Comparison of ENCODE assay signal across 21 cellular contexts in the genomic region with DNA sequence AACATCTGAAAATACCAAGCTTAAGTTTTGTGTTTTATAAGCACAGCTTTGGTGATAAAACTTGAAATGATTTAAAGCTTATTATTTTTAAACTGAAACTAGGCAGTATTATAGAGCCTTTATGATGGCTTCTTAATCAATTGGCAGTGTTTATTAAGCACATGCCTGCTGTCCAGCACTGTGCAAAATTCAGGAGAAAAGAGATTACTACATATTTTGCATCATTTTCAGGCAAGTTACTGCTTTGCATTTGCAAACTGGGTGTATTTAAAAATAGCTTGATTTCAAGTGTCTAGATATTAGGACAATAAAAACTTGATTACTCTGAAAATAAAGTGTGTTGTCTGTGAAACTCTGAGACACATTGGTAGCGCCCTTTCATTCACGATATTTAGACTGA.
"Had no signal": no experiment of that assay in that cellular context is flagged by ENCODE, and none has a peak within 500 bp of the region (broad histone marks: within the 10 kb centered on the region; RNA-seq: fewer than 3 reads in every experiment).

No MANE protein-coding gene starts in this region.

- H3K36me3 ChIP-seq: breast epithelium had no signal

- H3K9me3 ChIP-seq: breast epithelium, Peyer's patch, SJSA1 had no signal

- DNase-seq: activated CD4-positive, alpha-beta memory T cell treated with anti-CD3 and anti-CD28 coated beads for 36 hours; activated CD4-positive, alpha-beta T cell treated with anti-CD3 and anti-CD28 coated beads, Interleukin-2, amount 10 ng/mL, durations not matched to agents 7 days and 5 days; activated CD4-positive, CD25-positive, alpha-beta regulatory T cell; activated CD8-positive, alpha-beta memory T cell treated with anti-CD3 and anti-CD28 coated beads for 24 hours; activated effector memory CD4-positive, alpha-beta T cell treated with anti-CD3 and anti-CD28 coated beads, Interleukin-2, amount 50 U/mL, for 16 hours; activated naive CD4-positive, alpha-beta T cell treated with Interleukin-2 at 50 U/mL for 16 hours; activated T-cell treated with anti-CD3 and anti-CD28 coated beads, Interleukin-2, amount 50 U/mL, for 4 hours; caudate nucleus; Kasumi-1; NCI-H1105 treated with DMSO at 0.1 percent for 48 hours; NCI-H1436 treated with DMSO at 0.1 percent for 48 hours; NCI-H187 treated with DMSO at 0.1 percent for 48 hours; NCI-H2081 treated with DMSO at 0.1 percent for 48 hours; NCI-H446; NCI-H524; Peyer's patch; SHP77; T-cell; T-helper 2 cell had no signal

- H3K4me1 ChIP-seq: breast epithelium, Peyer's patch had no signal

- ATAC-seq: activated T-cell treated with anti-CD3 and anti-CD28 coated beads, Interleukin-2, amount 50 U/mL, for 4 hours; T-cell had no signal

- H3K27ac ChIP-seq: breast epithelium, Peyer's patch, SJSA1 had no signal

- H3K27me3 ChIP-seq: breast epithelium, Peyer's patch, SJSA1 had no signal

- H3K4me3 ChIP-seq: breast epithelium, Peyer's patch, SJSA1 had no signal
